ENCODE assay signal across 8 cellular contexts in genomic region chr19:48868196-48868886, GRCh38. TPM values are rescaled to one million over a fixed set of nuclear protein-coding genes. Genes with fewer than 3 reads are reported as not detected.
DNase-seq lines count a peak whose midpoint lies in the region; ATAC-seq, FAIRE-seq and TF ChIP-seq lines count a peak whose summit lies in the region.

PLEKHA4 (minus strand) TSS chr19:48868617; CDS start chr19:48867620, 997 bp downstream.

- H3K9me3 ChIP-seq in iPS-15b (ENCODE audit: control insufficient read depth, insufficient read depth, low read length): no peaks in the 10 kb centered on the region
- no peaks in the 10 kb centered on the region for H3K9me3 ChIP-seq in small intestine (ENCODE audit: control insufficient read depth, low read depth)

- peaks cover 9% of the 10 kb centered on the region for H3K4me1 ChIP-seq in iPS-15b (ENCODE audit: control insufficient read depth, insufficient read depth, low read length)
- no peaks in the 10 kb centered on the region for H3K4me1 ChIP-seq in small intestine (ENCODE audit: control insufficient read depth in 2 of 2, insufficient read depth in 1 of 2, low read depth in 1 of 2, low read length in 1 of 2)

- DNase-seq in HFF-Myc (ENCODE audit: extremely low read depth, low read depth) (no peak), small intestine (peak; percentile 29)
- DNase-seq in stimulated activated naive CD4-positive, alpha-beta T cell treated with Interleukin-2 at 50 U/mL for 16 hours (lab: John Stamatoyannopoulos, UW): no peak
- DNase-seq in stimulated activated CD4-positive, alpha-beta T cell treated with anti-CD3 and anti-CD28 coated beads, Interleukin-4, amount 100 ng/mL, for 1 hour: no peak

- WGBS in adipose tissue, 3 donors: 23 to 38% (median 31%) methylated on average over 8 of the region's 8 CpGs
- WGBS in small intestine, 3 donors: 15 to 23% (median 18%) methylated on average over 7 to 8 of the region's 8 CpGs

- H3K9ac ChIP-seq in iPS-15b (ENCODE audit: low read depth, low read length): peak within 1 kb of the TSS; percentile 47

- H3K36me3 ChIP-seq in iPS-15b (ENCODE audit: control insufficient read depth, insufficient read depth, low read length) (no peaks in the 10 kb centered on the region), small intestine (ENCODE audit: control insufficient read depth in 2 of 2, insufficient read depth in 2 of 2, low read length in 2 of 2) (peaks cover 0 to 2% of the 10 kb centered on the region in 2 donors)

- TF ChIP-seq CTCF in HFF-Myc (IDR thresholded peaks at IDR 0.05; ENCODE audit: low read depth, low read length, missing control alignments): no peak

- ATAC-seq in GM18517 (IDR thresholded peaks at IDR 0.05; ENCODE audit: unreplicated experiment): no peak
- ATAC-seq in HG02623 (IDR thresholded peaks at IDR 0.05; ENCODE audit: unreplicated experiment): no peak

- no peaks in the 10 kb centered on the region for H3K27me3 ChIP-seq in iPS-15b (ENCODE audit: control insufficient read depth, insufficient read depth, low read length)
- H3K27me3 ChIP-seq in small intestine (ENCODE audit: control insufficient read depth in 2 of 2, insufficient read depth in 2 of 2, low read length in 2 of 2): no peaks in the 10 kb centered on the region

- FAIRE-seq in small intestine (lab: Jason Lieb, UNC): no peak

- H3K27ac ChIP-seq in adipose tissue (ENCODE audit: low read depth, low read length): peak within 1 kb of the TSS; percentile 25
- H3K27ac ChIP-seq in small intestine (ENCODE audit: low read depth in 1 of 2, low read length in 1 of 2): peak within 1 kb of the TSS in 1 of 2 donors; percentile 78

- H3K4me3 ChIP-seq in HFF-Myc (replicated peaks; ENCODE audit: low read depth, low read length) (peak within 1 kb of the TSS; percentile 53), iPS-15b (ENCODE audit: low read depth, low read length) (peak within 1 kb of the TSS; percentile 20), small intestine (ENCODE audit: low read depth in 1 of 2, low read length in 2 of 2) (no peak within 1 kb of the TSS)

RNA-seq across cellular contexts. Expression of gene PLEKHA4, which starts in this region (rescaled TPM):
- polyA plus RNA-seq in adipose tissue (100 to 1,000 TPM in 1 of 3 donors, 10 to 100 TPM in 1, 1 to 10 TPM in 1; 7.3 to 127 (median 20.6) TPM), small intestine (10 to 100 TPM in 2 of 3 donors, 1 to 10 TPM in 1; 4.0 to 20.3 (median 17.3) TPM)

Comparison
In these comparisons a context has a peak if more than half of its experiments do, and no peak if none do; other contexts are left out.
1. H3K4me3 ChIP-seq: peak in HFF-Myc (single experiment) and iPS-15b (single experiment); none in small intestine (0 of 2).